14 cellular contexts compared by ENCODE assay signal in the genomic region with DNA sequence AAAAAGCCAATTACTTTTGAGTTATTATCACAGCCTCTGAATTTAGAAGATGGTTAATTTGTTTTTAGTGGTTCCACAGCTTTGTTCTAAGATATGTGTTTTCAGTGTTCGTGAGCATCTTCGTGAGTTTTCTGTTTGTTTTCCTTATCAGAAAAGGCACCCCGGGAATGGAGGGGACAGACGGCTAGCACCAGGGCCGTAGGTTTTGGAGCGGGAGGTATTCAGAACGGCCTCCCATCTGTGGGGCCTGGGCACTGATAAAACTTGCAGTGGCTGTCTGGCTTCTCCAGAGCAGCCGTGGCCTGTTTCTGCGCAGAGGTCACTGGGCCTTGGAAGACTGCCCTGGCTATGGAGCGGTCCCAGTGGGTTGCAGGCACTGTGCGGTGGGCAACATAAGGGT.
DNase-seq lines count a peak whose midpoint lies in the region; ATAC-seq, FAIRE-seq and TF ChIP-seq lines count a peak whose summit lies in the region.
"Had no signal": no experiment of that assay in that cellular context is flagged by ENCODE, and none has a peak within 500 bp of the region (broad histone marks: within the 10 kb centered on the region; RNA-seq: fewer than 3 reads in every experiment).

No MANE protein-coding gene starts in this region.

- no peak for TF ChIP-seq POLR2A in A549 (IDR thresholded peaks at IDR 0.05; ENCODE audit: low read length)

- no peak overlapping the region for H2AFZ ChIP-seq in OCI-LY1 (ENCODE audit: low read length)

- no peaks in the 10 kb centered on the region for H3K9me3 ChIP-seq in A549
- H3K9me3 ChIP-seq in OCI-LY1 (ENCODE audit: low read length): no peaks in the 10 kb centered on the region
- H3K9me3 ChIP-seq in endocrine pancreas (ENCODE audit: control insufficient read depth, low read length): no peaks in the 10 kb centered on the region
- H3K9me3 ChIP-seq: Caco-2, sigmoid colon had no signal

- 61% methylated on average over 7 of the region's 11 CpGs for WGBS in A549 (ENCODE audit: missing lambda C conversion rate)

- H3K4me3 ChIP-seq in A549 (no peak overlapping the region), OCI-LY1 (ENCODE audit: low read depth, low read length, poor library complexity, severe bottlenecking) (no peak overlapping the region), endocrine pancreas (ENCODE audit: control insufficient read depth, insufficient read depth, low read length) (peak overlapping the region; percentile 20)
- H3K4me3 ChIP-seq: sigmoid colon had no signal

- TF ChIP-seq CTCF in A549 (IDR thresholded peaks at IDR 0.05) (no peak), OCI-LY1 (IDR thresholded peaks at IDR 0.05; ENCODE audit: low read length) (no peak), mesothelial cell of epicardium (IDR thresholded peaks at IDR 0.05; ENCODE audit: unreplicated experiment) (no peak)

- H3K4me1 ChIP-seq in A549: peaks cover 26% of the 10 kb centered on the region
- peaks cover 71% of the 10 kb centered on the region for H3K4me1 ChIP-seq in OCI-LY1 (ENCODE audit: insufficient read depth, low read length, severe bottlenecking)
- H3K4me1 ChIP-seq in endocrine pancreas (ENCODE audit: control insufficient read depth, insufficient read depth, low read length): peaks cover 30% of the 10 kb centered on the region

- H3K27me3 ChIP-seq in OCI-LY1 (ENCODE audit: insufficient read depth, low read length) (no peaks in the 10 kb centered on the region), endocrine pancreas (ENCODE audit: control insufficient read depth, insufficient read depth, low read length) (no peaks in the 10 kb centered on the region)
- H3K27me3 ChIP-seq: sigmoid colon had no signal

- POLR2A ChIA-PET in A549 (lab: Yijun Ruan, JAX): no interaction called here

- H3K27me3 Mint-ChIP-seq in mesothelial cell of epicardium (ENCODE audit: low read depth): no peaks in the 10 kb centered on the region
- H3K27me3 Mint-ChIP-seq: stimulated activated naive CD8-positive, alpha-beta T cell treated with anti-CD3 and anti-CD28 coated beads, Interleukin-15, amount 100 ng/mL, for 72 hours had no signal

- H3K79me2 ChIP-seq in OCI-LY1 (ENCODE audit: insufficient read depth, low read length): peaks cover 82% of the 10 kb centered on the region

- peak overlapping the region; percentile 86 for H3K27ac Mint-ChIP-seq in mesothelial cell of epicardium

- H3K4me1 Mint-ChIP-seq in mesothelial cell of epicardium: peaks cover 30% of the 10 kb centered on the region

- ATAC-seq in A549 (no peak), HG03565 (IDR thresholded peaks at IDR 0.05; ENCODE audit: unreplicated experiment) (no peak)
- no peak for ATAC-seq in stimulated activated naive CD8-positive, alpha-beta T cell treated with anti-CD3 and anti-CD28 coated beads, Interleukin-15, Interleukin-2, amounts not matched to agents 100 U/mL and 50 U/mL, for 24 hours
- ATAC-seq: stimulated activated naive CD8-positive, alpha-beta T cell treated with anti-CD3 and anti-CD28 coated beads, Interleukin-15, amount 100 ng/mL, for 72 hours had no signal

- no peaks in the 10 kb centered on the region for H3K9me2 ChIP-seq in OCI-LY1 (ENCODE audit: low read depth, low read length)

- no peaks in the 10 kb centered on the region for H3F3A ChIP-seq in OCI-LY1 (ENCODE audit: insufficient read depth, low read length)

- H3K36me3 Mint-ChIP-seq in mesothelial cell of epicardium: no peaks in the 10 kb centered on the region

- H3K4me2 ChIP-seq in A549 (peak overlapping the region; percentile 36; the same call in 2 of the 3 replicates), OCI-LY1 (ENCODE audit: low read length) (no peak overlapping the region)

- H3K4me3 Mint-ChIP-seq in mesothelial cell of epicardium: no peak overlapping the region
- H3K4me3 Mint-ChIP-seq: stimulated activated naive CD8-positive, alpha-beta T cell treated with anti-CD3 and anti-CD28 coated beads, Interleukin-15, amount 100 ng/mL, for 72 hours had no signal

- TF ChIP-seq EP300 in A549 (IDR thresholded peaks at IDR 0.05): no peak

- no peak for FAIRE-seq in A549 (lab: Jason Lieb, UNC)

- TF ChIP-seq RAD21 in A549 (conservative IDR thresholded peaks at IDR 0.05 in 1 of 2, IDR thresholded peaks at IDR 0.05 in 1 of 2): no peak

- no peak for DNase-seq in A549 (ENCODE audit: low read depth in 1 of 2, low spot score in 1 of 2)
- DNase-seq in mesothelial cell of epicardium (ENCODE audit: low spot score in 2 of 2, unreplicated experiment in 2 of 2): no peak
- no peak for DNase-seq in NCI-H1048 (lab: John Stamatoyannopoulos, UW)
- DNase-seq in stimulated activated naive CD8-positive, alpha-beta T cell treated with anti-CD3 and anti-CD28 coated beads, Interleukin-15, Interleukin-2, amounts not matched to agents 100 U/mL and 50 U/mL, for 24 hours: no peak
- no peak for DNase-seq in stimulated activated CD4-positive, alpha-beta T cell treated with anti-CD3 and anti-CD28 coated beads, Interleukin-2, amount 100 ng/mL, for 48 hours
- DNase-seq: activated gamma-delta T cell; Caco-2; kidney; NCI-H2171; sigmoid colon; stimulated activated naive CD8-positive, alpha-beta T cell treated with anti-CD3 and anti-CD28 coated beads, Interleukin-15, amount 100 ng/mL, for 72 hours had no signal

- CTCF ChIA-PET in A549 (lab: Yijun Ruan, JAX): no interaction called here

- no peaks in the 10 kb centered on the region for H3K9me3 Mint-ChIP-seq in mesothelial cell of epicardium
- H3K9me3 Mint-ChIP-seq: stimulated activated naive CD8-positive, alpha-beta T cell treated with anti-CD3 and anti-CD28 coated beads, Interleukin-15, amount 100 ng/mL, for 72 hours had no signal

- H3K36me3 ChIP-seq in OCI-LY1 (ENCODE audit: insufficient read depth, low read length) (no peaks in the 10 kb centered on the region), endocrine pancreas (ENCODE audit: control insufficient read depth, insufficient read depth, low read length) (no peaks in the 10 kb centered on the region)
- H3K36me3 ChIP-seq: sigmoid colon had no signal

- 0 out of 6 replicates have a peak overlapping the region, but pooled peaks of 1 of the 2 experiments have one; percentile 39 for H3K27ac ChIP-seq in A549
- peak overlapping the region; percentile 45 for H3K27ac ChIP-seq in OCI-LY1 (ENCODE audit: low read depth, low read length, poor library complexity, severe bottlenecking)
- H3K27ac ChIP-seq: sigmoid colon had no signal

- H3K9ac ChIP-seq in OCI-LY1 (ENCODE audit: low read length): no peak overlapping the region
- no peak overlapping the region for H3K9ac ChIP-seq in endocrine pancreas (ENCODE audit: control insufficient read depth, insufficient read depth, low read length)

- no peaks in the 10 kb centered on the region for H4K20me1 ChIP-seq in OCI-LY1 (ENCODE audit: insufficient read depth, low read length)

TF ChIP-seq in A549, 52 proteins besides CTCF, POLR2A, EP300 and RAD21:
- TF ChIP-seq CHD4 (IDR thresholded peaks at IDR 0.05; ENCODE audit: borderline replicate concordance) (no peak), CBX8 (IDR thresholded peaks at IDR 0.05) (no peak), HOXB13 (CRISPR knock-in tag; IDR thresholded peaks at IDR 0.05; ENCODE audit: low read depth) (no peak), HES2 (IDR thresholded peaks at IDR 0.05) (no peak), ELK1 (IDR thresholded peaks at IDR 0.05; ENCODE audit: low read depth, low read length) (no peak), TFCP2L1 (CRISPR knock-in tag; IDR thresholded peaks at IDR 0.05) (no peak), MAZ (IDR thresholded peaks at IDR 0.05; ENCODE audit: borderline replicate concordance, low read depth, low read length) (no peak), ZFP36 (IDR thresholded peaks at IDR 0.05; ENCODE audit: borderline replicate concordance, partially characterized antibody) (no peak), NPAS2 (CRISPR knock-in tag; IDR thresholded peaks at IDR 0.05; ENCODE audit: borderline replicate concordance) (no peak), HEYL (CRISPR knock-in tag; IDR thresholded peaks at IDR 0.05) (no peak), CEBPB (IDR thresholded peaks at IDR 0.05) (no peak)
TF ChIP-seq in A549: peak in this region for 0.
